In the genomic region with DNA sequence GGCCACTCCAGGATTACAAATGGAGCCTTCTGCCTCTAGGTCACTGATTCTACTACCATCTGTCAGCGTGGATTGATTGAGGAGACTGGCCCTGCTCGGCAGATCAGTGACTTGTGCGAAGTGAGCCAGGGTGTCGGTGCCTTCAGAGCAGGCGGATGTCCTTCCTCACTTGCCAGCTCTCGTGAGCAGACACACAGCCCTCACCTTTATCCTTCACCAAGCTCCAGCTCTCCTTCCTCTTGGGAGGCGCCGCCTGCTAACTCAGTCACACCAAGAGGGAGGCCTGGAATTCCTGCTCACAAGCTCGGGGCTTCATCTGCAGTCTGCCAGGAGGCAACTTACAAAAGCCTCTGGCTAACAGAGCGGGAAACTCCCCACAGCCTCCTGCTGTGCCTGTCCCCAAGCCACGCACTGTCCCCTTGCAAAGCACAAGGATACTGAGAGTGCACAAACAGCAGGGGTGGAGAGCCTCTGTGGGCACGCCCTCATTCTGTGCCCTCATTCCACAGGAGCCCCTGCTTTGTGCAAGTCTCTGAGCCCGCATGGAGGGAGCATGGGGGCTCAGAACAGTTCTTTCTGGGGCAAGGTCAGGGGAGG, we compare ENCODE assay signal across 1 cellular context.
TF ChIP-seq lines count a peak whose summit lies in the region.

No MANE protein-coding gene starts in this region.

TF ChIP-seq in neural cell, 6 proteins besides CTCF, POLR2A, EP300 and RAD21:
- TF ChIP-seq TAF1 (IDR thresholded peaks at IDR 0.05; ENCODE audit: low read depth): no peak
- TF ChIP-seq, protein P1, sequence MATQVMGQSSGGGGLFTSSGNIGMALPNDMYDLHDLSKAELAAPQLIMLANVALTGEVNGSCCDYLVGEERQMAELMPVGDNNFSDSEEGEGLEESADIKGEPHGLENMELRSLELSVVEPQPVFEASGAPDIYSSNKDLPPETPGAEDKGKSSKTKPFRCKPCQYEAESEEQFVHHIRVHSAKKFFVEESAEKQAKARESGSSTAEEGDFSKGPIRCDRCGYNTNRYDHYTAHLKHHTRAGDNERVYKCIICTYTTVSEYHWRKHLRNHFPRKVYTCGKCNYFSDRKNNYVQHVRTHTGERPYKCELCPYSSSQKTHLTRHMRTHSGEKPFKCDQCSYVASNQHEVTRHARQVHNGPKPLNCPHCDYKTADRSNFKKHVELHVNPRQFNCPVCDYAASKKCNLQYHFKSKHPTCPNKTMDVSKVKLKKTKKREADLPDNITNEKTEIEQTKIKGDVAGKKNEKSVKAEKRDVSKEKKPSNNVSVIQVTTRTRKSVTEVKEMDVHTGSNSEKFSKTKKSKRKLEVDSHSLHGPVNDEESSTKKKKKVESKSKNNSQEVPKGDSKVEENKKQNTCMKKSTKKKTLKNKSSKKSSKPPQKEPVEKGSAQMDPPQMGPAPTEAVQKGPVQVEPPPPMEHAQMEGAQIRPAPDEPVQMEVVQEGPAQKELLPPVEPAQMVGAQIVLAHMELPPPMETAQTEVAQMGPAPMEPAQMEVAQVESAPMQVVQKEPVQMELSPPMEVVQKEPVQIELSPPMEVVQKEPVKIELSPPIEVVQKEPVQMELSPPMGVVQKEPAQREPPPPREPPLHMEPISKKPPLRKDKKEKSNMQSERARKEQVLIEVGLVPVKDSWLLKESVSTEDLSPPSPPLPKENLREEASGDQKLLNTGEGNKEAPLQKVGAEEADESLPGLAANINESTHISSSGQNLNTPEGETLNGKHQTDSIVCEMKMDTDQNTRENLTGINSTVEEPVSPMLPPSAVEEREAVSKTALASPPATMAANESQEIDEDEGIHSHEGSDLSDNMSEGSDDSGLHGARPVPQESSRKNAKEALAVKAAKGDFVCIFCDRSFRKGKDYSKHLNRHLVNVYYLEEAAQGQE (IDR thresholded peaks at IDR 0.05; ENCODE audit: borderline replicate concordance): no peak
- TF ChIP-seq EZH2 (IDR thresholded peaks at IDR 0.05; ENCODE audit: borderline replicate concordance, insufficient read depth, low read length, poor library complexity, severe bottlenecking): no peak
- no peak for TF ChIP-seq SMC3 (conservative IDR thresholded peaks at IDR 0.05; ENCODE audit: poor library complexity)
- TF ChIP-seq MXI1 (conservative IDR thresholded peaks at IDR 0.05; ENCODE audit: poor library complexity, severe bottlenecking): no peak
- TF ChIP-seq POLR2AphosphoS5 (IDR thresholded peaks at IDR 0.05): no peak
